Comparison of ENCODE assay signal across 2 cellular contexts in genomic region chr3:150067561-150067960, GRCh38.
TF ChIP-seq lines count a peak whose summit lies in the region.

No MANE protein-coding gene starts in this region.

TF ChIP-seq in HEK293, 187 proteins besides CTCF, POLR2A, EP300 and RAD21 (continued from another document):
- TF ChIP-seq ZNF645 (tag by site-specific recombination; IDR thresholded peaks at IDR 0.05), result no peak
- no peak for TF ChIP-seq ZNF530 (tag by site-specific recombination; IDR thresholded peaks at IDR 0.05; ENCODE audit: low read depth)
- TF ChIP-seq, protein P1, sequence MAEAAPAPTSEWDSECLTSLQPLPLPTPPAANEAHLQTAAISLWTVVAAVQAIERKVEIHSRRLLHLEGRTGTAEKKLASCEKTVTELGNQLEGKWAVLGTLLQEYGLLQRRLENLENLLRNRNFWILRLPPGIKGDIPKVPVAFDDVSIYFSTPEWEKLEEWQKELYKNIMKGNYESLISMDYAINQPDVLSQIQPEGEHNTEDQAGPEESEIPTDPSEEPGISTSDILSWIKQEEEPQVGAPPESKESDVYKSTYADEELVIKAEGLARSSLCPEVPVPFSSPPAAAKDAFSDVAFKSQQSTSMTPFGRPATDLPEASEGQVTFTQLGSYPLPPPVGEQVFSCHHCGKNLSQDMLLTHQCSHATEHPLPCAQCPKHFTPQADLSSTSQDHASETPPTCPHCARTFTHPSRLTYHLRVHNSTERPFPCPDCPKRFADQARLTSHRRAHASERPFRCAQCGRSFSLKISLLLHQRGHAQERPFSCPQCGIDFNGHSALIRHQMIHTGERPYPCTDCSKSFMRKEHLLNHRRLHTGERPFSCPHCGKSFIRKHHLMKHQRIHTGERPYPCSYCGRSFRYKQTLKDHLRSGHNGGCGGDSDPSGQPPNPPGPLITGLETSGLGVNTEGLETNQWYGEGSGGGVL (tag by site-specific recombination; IDR thresholded peaks at IDR 0.05), result no peak

TF ChIP-seq in H1, 55 proteins besides CTCF, POLR2A, EP300 and RAD21 (continued from another document):
- TF ChIP-seq JUND (IDR thresholded peaks at IDR 0.05; ENCODE audit: low read length), result no peak
- TF ChIP-seq TAF1 (IDR thresholded peaks at IDR 0.05; ENCODE audit: low read depth, low read length), result no peak
- TF ChIP-seq, protein P2, sequence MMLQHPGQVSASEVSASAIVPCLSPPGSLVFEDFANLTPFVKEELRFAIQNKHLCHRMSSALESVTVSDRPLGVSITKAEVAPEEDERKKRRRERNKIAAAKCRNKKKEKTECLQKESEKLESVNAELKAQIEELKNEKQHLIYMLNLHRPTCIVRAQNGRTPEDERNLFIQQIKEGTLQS (IDR thresholded peaks at IDR 0.05; ENCODE audit: insufficient read depth, low read depth, low read length), result no peak
- TF ChIP-seq EGR1 (IDR thresholded peaks at IDR 0.05; ENCODE audit: borderline replicate concordance, low read depth, low read length), result no peak
- no peak for TF ChIP-seq SIRT6 (IDR thresholded peaks at IDR 0.05; ENCODE audit: low read length)
- TF ChIP-seq BACH1 (IDR thresholded peaks at IDR 0.05; ENCODE audit: low read length), result no peak
- no peak for TF ChIP-seq SP4 (IDR thresholded peaks at IDR 0.05; ENCODE audit: low read length)
- no peak for TF ChIP-seq GTF2F1 (IDR thresholded peaks at IDR 0.05; ENCODE audit: borderline replicate concordance, low read depth, low read length)
- no peak for TF ChIP-seq ASH2L (IDR thresholded peaks at IDR 0.05; ENCODE audit: low read length)
- TF ChIP-seq RXRA (IDR thresholded peaks at IDR 0.05; ENCODE audit: insufficient read depth, low read depth, low read length), result no peak
TF ChIP-seq in H1: peak in this region for 0.
